8 cellular contexts compared by ENCODE assay signal in genomic region chr14:24035791-24036179, GRCh38. TPM values are rescaled to one million over a fixed set of nuclear protein-coding genes. Genes with fewer than 3 reads are reported as not detected.
DNase-seq lines count a peak whose midpoint lies in the region; ATAC-seq and TF ChIP-seq lines count a peak whose summit lies in the region.
"Not testable (repeated sequence)": the region's sequence is repeated elsewhere in the genome, so short reads cannot be mapped to it uniquely, and the experiment has no call there.

No MANE protein-coding gene starts in this region.

- not testable (repeated sequence) for TF ChIP-seq POLR2A in esophagus squamous epithelium (IDR thresholded peaks at IDR 0.05)

- intact Hi-C loops in esophagus squamous epithelium (cut with DNase I); lower lobe of right lung (cut with DNase I); sciatic nerve (cut with DNase I): not testable (repeated sequence)

- CTCF ChIA-PET in AG04449 (lab: Yijun Ruan, JAX): interaction anchor here (0.8 kb wide), 1 partner anchor 15 kb away, joined by 3 read pairs; no protein-coding TSS in a partner anchor

- not testable (repeated sequence) for DNase-seq in AG04449 (ENCODE audit: low read depth, low spot score); RWPE2 (ENCODE audit: low spot score); activated naive CD4-positive, alpha-beta T cell treated with anti-CD3 and anti-CD28 coated beads, Interleukin-2, amount 50 U/mL, for 72 hours (ENCODE audit: low spot score in 2 of 2); esophagus squamous epithelium (lab: John Stamatoyannopoulos, UW); lower lobe of right lung; sciatic nerve (ENCODE audit: low spot score)

- H3K36me3 ChIP-seq in RWPE2 (ENCODE audit: low read depth); esophagus squamous epithelium; lower lobe of right lung: not testable (repeated sequence)

- TF ChIP-seq CTCF in AG04449 (IDR thresholded peaks at IDR 0.05; ENCODE audit: insufficient read depth, low read length, missing control alignments); RWPE2 (IDR thresholded peaks at IDR 0.05; ENCODE audit: poor library complexity, severe bottlenecking); esophagus squamous epithelium (IDR thresholded peaks at IDR 0.05); lower lobe of right lung (IDR thresholded peaks at IDR 0.05): not testable (repeated sequence)

- H3K27ac ChIP-seq in RWPE2 (ENCODE audit: poor library complexity, severe bottlenecking) (peak overlapping the region; percentile 22), esophagus squamous epithelium (peak overlapping the region; percentile 87 to 97 (median 94)), lower lobe of right lung (peak overlapping the region; percentile 92)

- H3K4me3 ChIP-seq in AG04449 (ENCODE audit: low read depth, low read length) (peak overlapping the region; percentile 63), RWPE2 (ENCODE audit: severe bottlenecking) (peak overlapping the region; percentile 40), esophagus squamous epithelium (peak overlapping the region; percentile 38 to 69 (median 62)), lower lobe of right lung (peak overlapping the region; percentile 77)

- peak overlapping the region; percentile 74 to 89 for H3K27ac Mint-ChIP-seq in activated naive CD4-positive, alpha-beta T cell treated with anti-CD3 and anti-CD28 coated beads, Interleukin-2, amount 50 U/mL, for 72 hours

- H3K27me3 ChIP-seq in RWPE2 (ENCODE audit: insufficient read depth, poor library complexity, severe bottlenecking); esophagus squamous epithelium; lower lobe of right lung (ENCODE audit: low read depth): not testable (repeated sequence)

- no CpG with 5 or more reads among the region's 3 CpGs for WGBS in esophagus squamous epithelium, 2 donors

- not testable (repeated sequence) for H3K4me1 ChIP-seq in RWPE2 (ENCODE audit: insufficient read depth, poor library complexity, severe bottlenecking); lower lobe of right lung
- peaks cover 0 to 53% (median 16%) of the 10 kb centered on the region in 3 donors for H3K4me1 ChIP-seq in esophagus squamous epithelium

- H3K9me3 ChIP-seq in RWPE2 (ENCODE audit: severe bottlenecking): not testable (repeated sequence)
- H3K9me3 ChIP-seq in esophagus squamous epithelium (peaks cover 0 to 11% (median 11%) of the 10 kb centered on the region in 3 donors), lower lobe of right lung (peaks cover 11% of the 10 kb centered on the region)

- POLR2A ChIA-PET in AG04449 (lab: Yijun Ruan, JAX): not testable (repeated sequence)

- H3K9me3 Mint-ChIP-seq in activated naive CD4-positive, alpha-beta T cell treated with anti-CD3 and anti-CD28 coated beads, Interleukin-2, amount 50 U/mL, for 72 hours: peaks cover 6 to 15% of the 10 kb centered on the region in 2 donors

- peak; percentile 14 for ATAC-seq in GM19043 (IDR thresholded peaks at IDR 0.05; ENCODE audit: low read depth, unreplicated experiment)
- peak; percentile 5 for ATAC-seq in HG03460 (IDR thresholded peaks at IDR 0.05; ENCODE audit: unreplicated experiment)
- ATAC-seq in RWPE2 (ENCODE audit: low read depth): peak; percentile 37
- ATAC-seq in activated naive CD4-positive, alpha-beta T cell treated with anti-CD3 and anti-CD28 coated beads, Interleukin-2, amount 50 U/mL, for 72 hours: peak; percentile 26 to 27
- peak; percentile 45 to 53 for ATAC-seq in lower lobe of right lung
- ATAC-seq in sciatic nerve: peak; percentile 1

- H3K36me3 Mint-ChIP-seq in activated naive CD4-positive, alpha-beta T cell treated with anti-CD3 and anti-CD28 coated beads, Interleukin-2, amount 50 U/mL, for 72 hours: not testable (repeated sequence)

RNA-seq across cellular contexts. Expression of gene CARMIL3, which starts 16.0 kb away (rescaled TPM):
- total RNA-seq in activated naive CD4-positive, alpha-beta T cell treated with anti-CD3 and anti-CD28 coated beads, Interleukin-2, amount 50 U/mL, for 72 hours: 1 to 10 TPM; 2.1 to 6.7 TPM
- total RNA-seq in esophagus squamous epithelium (1 to 10 TPM in 2 of 4 donors, under 1 TPM in 2; 0.38 to 1.2 (median 0.86) TPM), lower lobe of right lung (0.95 TPM), sciatic nerve (0.58 TPM)

RNA-seq across cellular contexts. Expression of gene CPNE6, which starts 35.6 kb away (rescaled TPM):
- under 1 TPM in 1 of 2 donors, not detected in 1; 0.14 TPM for total RNA-seq in activated naive CD4-positive, alpha-beta T cell treated with anti-CD3 and anti-CD28 coated beads, Interleukin-2, amount 50 U/mL, for 72 hours
- total RNA-seq in esophagus squamous epithelium (not detected), lower lobe of right lung (not detected), sciatic nerve (not detected)

RNA-seq across cellular contexts. Expression of gene DHRS4L2, which starts 47.1 kb away (rescaled TPM):
- total RNA-seq in activated naive CD4-positive, alpha-beta T cell treated with anti-CD3 and anti-CD28 coated beads, Interleukin-2, amount 50 U/mL, for 72 hours: 10 to 100 TPM; 13.5 to 22.1 TPM
- total RNA-seq in esophagus squamous epithelium (10 to 100 TPM in 3 of 4 donors, 1 to 10 TPM in 1; 9.4 to 35.6 (median 27.2) TPM), lower lobe of right lung (19.4 TPM), sciatic nerve (23.0 TPM)

RNA-seq across cellular contexts. Expression of gene PCK2, which starts 58.3 kb away (rescaled TPM):
- total RNA-seq in activated naive CD4-positive, alpha-beta T cell treated with anti-CD3 and anti-CD28 coated beads, Interleukin-2, amount 50 U/mL, for 72 hours: 10 to 100 TPM; 40.9 to 89.2 TPM
- 10 to 100 TPM; 10.5 to 13.5 (median 12.8) TPM for total RNA-seq in esophagus squamous epithelium
- 42.8 TPM for total RNA-seq in lower lobe of right lung
- 11.9 TPM for total RNA-seq in sciatic nerve

Comparison
In these comparisons a context has a peak if more than half of its experiments do, and no peak if none do; other contexts are left out.
1. H3K27ac ChIP-seq: peak in every context shown above with its lines; median percentile 94 in esophagus squamous epithelium; 92 in lower lobe of right lung; 22 in RWPE2.